ENCODE assay signal across 8 cellular contexts in the genomic region with DNA sequence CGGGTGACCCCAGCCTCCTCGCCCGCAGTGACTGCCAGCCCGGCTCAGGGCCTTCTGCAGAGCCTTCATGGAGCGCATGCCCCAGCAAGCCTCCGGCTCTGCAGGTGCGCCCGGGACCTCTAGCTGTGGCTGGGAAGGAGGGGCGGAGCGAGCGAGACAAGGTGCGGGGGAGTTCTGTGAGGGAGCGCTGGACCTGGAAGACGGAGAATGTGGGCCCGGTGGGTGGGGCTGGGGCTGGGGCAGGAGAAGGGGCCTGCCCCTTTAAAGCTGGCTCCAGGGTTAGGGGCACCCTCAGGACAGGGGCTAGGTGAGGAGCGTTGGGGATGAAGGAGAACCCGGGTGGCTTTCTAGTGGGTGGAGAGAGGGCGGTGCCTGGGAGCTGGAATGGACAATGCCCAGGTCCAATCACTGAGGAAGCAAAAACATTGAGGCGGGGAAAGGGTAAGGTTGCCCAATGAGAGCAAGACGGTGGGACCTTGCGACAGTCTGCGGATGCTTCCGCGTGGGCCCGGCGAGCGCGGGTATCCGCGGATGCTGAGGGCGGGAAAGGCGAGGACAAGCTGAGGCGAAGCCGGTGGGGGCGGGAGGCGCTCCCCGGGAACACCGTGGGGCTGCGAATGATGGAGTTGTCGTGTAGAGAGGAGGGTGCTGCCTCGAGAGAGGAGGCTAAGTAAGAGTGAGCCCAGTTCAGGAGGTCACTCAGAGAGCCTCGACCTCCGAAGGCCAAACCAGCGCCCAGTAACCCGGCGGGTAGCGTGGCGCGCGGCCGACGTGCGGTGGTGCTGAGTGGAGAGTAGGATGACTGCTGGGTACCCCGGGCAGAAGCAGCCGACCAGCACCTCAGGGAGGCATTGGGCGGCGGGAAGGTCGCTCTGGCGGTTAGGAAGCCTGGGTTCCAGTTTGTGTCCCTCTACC. TPM values are rescaled to one million over a fixed set of nuclear protein-coding genes. Genes with fewer than 3 reads are reported as not detected.
A peak's percentile ranks its signal among the peaks of the same experiment; 100 is the strongest.
DNase-seq lines count a peak whose midpoint lies in the region; ATAC-seq, FAIRE-seq and TF ChIP-seq lines count a peak whose summit lies in the region.

A gene (minus strand): TSS at position 121 of the 915 bp plus-strand sequence. CDS start 43 bp downstream, at position 78.

- ATAC-seq in GM19467 (IDR thresholded peaks at IDR 0.05; ENCODE audit: unreplicated experiment) (peak; percentile 89), RWPE2 (ENCODE audit: low read depth) (peak; percentile 91)

- DNase-seq in CD1c-positive myeloid dendritic cell (ENCODE audit: extremely low spot score) (peak; percentile 77), HTR-8/SVneo (ENCODE audit: insufficient read length, low spot score) (peak; percentile 65), RWPE2 (ENCODE audit: low spot score) (peak; percentile 86), glutamatergic neuron (peak; percentile 64), nucleus accumbens (lab: John Stamatoyannopoulos, UW) (peak; percentile 10 to 92 (median 74)), superior temporal gyrus (ENCODE audit: extremely low spot score) (peak; percentile 84)

- peak within 1 kb of the TSS; percentile 38 for H3K4me3 ChIP-seq in RWPE2 (ENCODE audit: severe bottlenecking)

- no peak for FAIRE-seq in HTR-8/SVneo (lab: Jason Lieb, UNC)

- H3K4me1 Mint-ChIP-seq in activated naive CD8-positive, alpha-beta T cell (ENCODE audit: low read depth), result peaks cover 15% of the 10 kb centered on the region
- peaks cover 4% of the 10 kb centered on the region for H3K4me1 Mint-ChIP-seq in glutamatergic neuron (ENCODE audit: low read depth, unreplicated experiment)

- peak within 1 kb of the TSS; percentile 90 for H3K4me3 Mint-ChIP-seq in activated naive CD8-positive, alpha-beta T cell
- H3K4me3 Mint-ChIP-seq in glutamatergic neuron (ENCODE audit: unreplicated experiment), result peak within 1 kb of the TSS; percentile 88

- peak within 1 kb of the TSS; percentile 41 for H3K27ac Mint-ChIP-seq in activated naive CD8-positive, alpha-beta T cell
- peak within 1 kb of the TSS; percentile 33 for H3K27ac Mint-ChIP-seq in glutamatergic neuron (ENCODE audit: unreplicated experiment)

- no peaks in the 10 kb centered on the region for H3K36me3 Mint-ChIP-seq in activated naive CD8-positive, alpha-beta T cell
- peaks cover 9% of the 10 kb centered on the region for H3K36me3 Mint-ChIP-seq in glutamatergic neuron (ENCODE audit: unreplicated experiment)

- no peaks in the 10 kb centered on the region for H3K9me3 ChIP-seq in RWPE2 (ENCODE audit: severe bottlenecking)

- H3K27me3 ChIP-seq in RWPE2 (ENCODE audit: insufficient read depth, poor library complexity, severe bottlenecking), result peaks cover 13% of the 10 kb centered on the region

- no peaks in the 10 kb centered on the region for H3K36me3 ChIP-seq in RWPE2 (ENCODE audit: low read depth)

- H3K4me1 ChIP-seq in RWPE2 (ENCODE audit: insufficient read depth, poor library complexity, severe bottlenecking), result peaks cover 5% of the 10 kb centered on the region

- TF ChIP-seq CTCF in RWPE2 (IDR thresholded peaks at IDR 0.05; ENCODE audit: poor library complexity, severe bottlenecking) (no peak), glutamatergic neuron (IDR thresholded peaks at IDR 0.05; ENCODE audit: partially characterized antibody, unreplicated experiment) (no peak)

- H3K27me3 Mint-ChIP-seq in activated naive CD8-positive, alpha-beta T cell, result peaks cover 3% of the 10 kb centered on the region
- H3K27me3 Mint-ChIP-seq in glutamatergic neuron (ENCODE audit: unreplicated experiment), result peaks cover 19% of the 10 kb centered on the region

- no peak within 1 kb of the TSS for H3K27ac ChIP-seq in RWPE2 (ENCODE audit: poor library complexity, severe bottlenecking)

- no peaks in the 10 kb centered on the region for H3K9me3 Mint-ChIP-seq in activated naive CD8-positive, alpha-beta T cell (ENCODE audit: low read depth)
- peaks cover 6% of the 10 kb centered on the region for H3K9me3 Mint-ChIP-seq in glutamatergic neuron (ENCODE audit: unreplicated experiment)

RNA-seq across cellular contexts. Expression of the gene that starts here (rescaled TPM):
- 0.91 TPM for total RNA-seq in glutamatergic neuron (ENCODE audit: unreplicated experiment)

Comparison
In these comparisons a context has a peak if more than half of its experiments do, and no peak if none do; other contexts are left out.
1. Peak in DNase-seq in glutamatergic neuron; RNA of the gene not detected or under 1 TPM.